9 cellular contexts compared by ENCODE assay signal in genomic region chr1:207077470-207078377, GRCh38. TPM values are rescaled to one million over a fixed set of nuclear protein-coding genes. Genes with fewer than 3 reads are reported as not detected.
DNase-seq lines count a peak whose midpoint lies in the region; TF ChIP-seq lines count a peak whose summit lies in the region.
"Had no signal": no experiment of that assay in that cellular context is flagged by ENCODE, and none has a peak within 500 bp of the region (broad histone marks: within the 10 kb centered on the region; RNA-seq: fewer than 3 reads in every experiment).

No MANE protein-coding gene starts in this region.

- H3K27me3 Mint-ChIP-seq in nephron (ENCODE audit: low read depth) = peaks cover 5% of the 10 kb centered on the region

- no peaks in the 10 kb centered on the region for H3K4me1 ChIP-seq in PC-9 (replicated peaks; ENCODE audit: insufficient read depth)
- peaks cover 0 to 30% (median 5%) of the 10 kb centered on the region in 4 donors for H3K4me1 ChIP-seq in esophagus muscularis mucosa
- peaks cover 7 to 11% of the 10 kb centered on the region in 2 donors for H3K4me1 ChIP-seq in thyroid gland
- H3K4me1 ChIP-seq: BLaER1 treated with 17β-estradiol and CSF1 and Interleukin-3, amounts not matched to agents 10 nM and 100 nM had no signal

- no peaks in the 10 kb centered on the region for H3K79me2 ChIP-seq in PC-9 (ENCODE audit: low read depth)

- no peak overlapping the region for H3K4me3 ChIP-seq in PC-9
- H3K4me3 ChIP-seq in esophagus muscularis mucosa = no peak overlapping the region
- H3K4me3 ChIP-seq in thyroid gland (replicated peaks in 1 of 3) = no peak overlapping the region
- H3K4me3 ChIP-seq: BLaER1 treated with 17β-estradiol and CSF1 and Interleukin-3, amounts not matched to agents 10 nM and 100 nM had no signal

- no peak overlapping the region for H3K4me3 Mint-ChIP-seq in nephron

- no peaks in the 10 kb centered on the region for H3K36me3 Mint-ChIP-seq in nephron (ENCODE audit: low read depth)

- no peaks in the 10 kb centered on the region for H3K9me2 ChIP-seq in PC-9 (ENCODE audit: insufficient read depth)

- no peak overlapping the region for H2AFZ ChIP-seq in PC-9

- peaks cover 2% of the 10 kb centered on the region; the same call in 1 of the 2 replicates for H3F3A ChIP-seq in PC-9 (ENCODE audit: insufficient read depth, low read depth)

- H3K27ac Mint-ChIP-seq in nephron = no peak overlapping the region

- DNase-seq in NK-92 treated with Interleukin-12 subunit alpha and Interleukin-12 subunit beta, amount 100 ng/mL, for 24 hours (lab: John Stamatoyannopoulos, UW) = peak; percentile 11
- no peak for DNase-seq in NK-92 (lab: John Stamatoyannopoulos, UW; ENCODE audit: unreplicated experiment)
- peak; percentile 69 for DNase-seq in KG1 (lab: John Stamatoyannopoulos, UW)
- peak; percentile 61 to 67 for DNase-seq in PC-9
- peak; percentile 50 for DNase-seq in activated T-cell treated with anti-CD3 and anti-CD28 coated beads, Interleukin-2, amount 50 U/mL, for 1 hour
- no peak for DNase-seq in esophagus muscularis mucosa (ENCODE audit: extremely low spot score)
- peak; percentile 62 to 67 for DNase-seq in thyroid gland

- H3K4me1 Mint-ChIP-seq in nephron = no peaks in the 10 kb centered on the region

- H3K9me3 Mint-ChIP-seq in nephron = no peaks in the 10 kb centered on the region

- no peak overlapping the region for H3K4me2 ChIP-seq in PC-9
- H3K4me2 ChIP-seq: BLaER1 treated with 17β-estradiol and CSF1 and Interleukin-3, amounts not matched to agents 10 nM and 100 nM had no signal

- H3K27me3 ChIP-seq in PC-9 (ENCODE audit: insufficient read depth, low read depth) (no peaks in the 10 kb centered on the region), esophagus muscularis mucosa (no peaks in the 10 kb centered on the region), thyroid gland (no peaks in the 10 kb centered on the region)
- H3K27me3 ChIP-seq: BLaER1 treated with 17β-estradiol and CSF1 and Interleukin-3, amounts not matched to agents 10 nM and 100 nM had no signal

- H3K36me3 ChIP-seq in PC-9 (ENCODE audit: low read depth) (no peaks in the 10 kb centered on the region), esophagus muscularis mucosa (peaks cover 0 to 54% (median 16%) of the 10 kb centered on the region in 4 donors), thyroid gland (peaks cover 0 to 16% of the 10 kb centered on the region in 2 donors)
- H3K36me3 ChIP-seq: BLaER1 treated with 17β-estradiol and CSF1 and Interleukin-3, amounts not matched to agents 10 nM and 100 nM had no signal

- H4K20me1 ChIP-seq in PC-9 (ENCODE audit: insufficient read depth) = no peaks in the 10 kb centered on the region
- H4K20me1 ChIP-seq: BLaER1 treated with 17β-estradiol and CSF1 and Interleukin-3, amounts not matched to agents 10 nM and 100 nM had no signal

- TF ChIP-seq POLR2A in esophagus muscularis mucosa (IDR thresholded peaks at IDR 0.05; ENCODE audit: low read depth) (no peak), thyroid gland (IDR thresholded peaks at IDR 0.05) (no peak)

- no peak for TF ChIP-seq EP300 in esophagus muscularis mucosa (IDR thresholded peaks at IDR 0.05)

- H3K9me3 ChIP-seq in PC-9 (ENCODE audit: insufficient read depth, low read depth) (no peaks in the 10 kb centered on the region), esophagus muscularis mucosa (no peaks in the 10 kb centered on the region), thyroid gland (no peaks in the 10 kb centered on the region)
- H3K9me3 ChIP-seq: BLaER1 treated with 17β-estradiol and CSF1 and Interleukin-3, amounts not matched to agents 10 nM and 100 nM had no signal

- POLR2A ChIA-PET in PC-9 (lab: Charles Lee; ENCODE audit: unreplicated experiment) = no interaction called here

- H3K27ac ChIP-seq in PC-9 = no peak overlapping the region
- H3K27ac ChIP-seq in esophagus muscularis mucosa (replicated peaks in 1 of 4) = no peak overlapping the region
- H3K27ac ChIP-seq in thyroid gland = peak overlapping the region in 2 of 3 donors; percentile 18 to 26
- H3K27ac ChIP-seq: BLaER1 treated with 17β-estradiol and CSF1 and Interleukin-3, amounts not matched to agents 10 nM and 100 nM had no signal

- CTCF ChIA-PET in PC-9 (lab: Charles Lee) = no interaction called here

- WGBS in esophagus muscularis mucosa = 44% methylated on average over 6 of the region's 6 CpGs
- WGBS in thyroid gland, 2 donors = 45 to 47% methylated on average over 6 of the region's 6 CpGs

- intact Hi-C loops in PC-9 (cut with micrococcal nuclease; ENCODE audit: unreplicated experiment) = loop anchor here (1.0 to 5.0 kb wide), 7 partner anchors 27 to 470 kb away; no protein-coding TSS in a partner anchor
- intact Hi-C loops in esophagus muscularis mucosa (cut with DNase I) = loop anchor here (2.0 to 10.0 kb wide), 3 partner anchors 27 to 343 kb away; partner anchors contain the start of gene YOD1
- intact Hi-C loops in thyroid gland (cut with DNase I) = loop anchor here (10.0 kb wide), 1 partner anchor 73 kb away; no protein-coding TSS in a partner anchor

- no TSS peak for BruUV-seq in PC-9 (replicated peaks; lab: Mats Ljungman, UMichigan)

- TF ChIP-seq CTCF in PC-9 (conservative IDR thresholded peaks at IDR 0.05) (peak; percentile 95), esophagus muscularis mucosa (IDR thresholded peaks at IDR 0.05) (peak; percentile 77 to 89 (median 81)), nephron (IDR thresholded peaks at IDR 0.05; ENCODE audit: unreplicated experiment in 3 of 3) (peak; percentile 88 to 92 (median 88)), thyroid gland (IDR thresholded peaks at IDR 0.05) (peak; percentile 57 to 95 (median 90))

RNA-seq across cellular contexts. Expression of gene C4BPB, which starts 10.9 kb away (rescaled TPM):
- total RNA-seq in PC-9 (2021) (1.4 and 4.2 TPM in 2 replicates), esophagus muscularis mucosa (1 to 10 TPM in 1 of 4 donors, under 1 TPM in 2, not detected in 1; 0.34 to 1.7 (median 0.50) TPM), thyroid gland (not detected)

RNA-seq across cellular contexts. Expression of gene PFKFB2, which starts 24.6 kb away (rescaled TPM):
- total RNA-seq in PC-9 (2021) (16.3 and 28.0 TPM in 2 replicates), esophagus muscularis mucosa (1 to 10 TPM; 3.7 to 5.3 (median 4.1) TPM), thyroid gland (100 to 1,000 TPM in 2 of 4 donors, 10 to 100 TPM in 2; 87.7 to 191 (median 110) TPM)

RNA-seq across cellular contexts. Expression of gene C4BPA, which starts 26.3 kb away (rescaled TPM):
- total RNA-seq in PC-9 (2021) = not detected in 2 replicates
- total RNA-seq in esophagus muscularis mucosa = under 1 TPM in 2 of 4 donors, not detected in 2; under 0.01 to 0.52 TPM
- total RNA-seq in thyroid gland = not detected

RNA-seq across cellular contexts. Expression of gene YOD1, which starts 26.7 kb away (rescaled TPM):
- 11.2 and 12.5 TPM in 2 replicates for total RNA-seq in PC-9 (2021)
- total RNA-seq in esophagus muscularis mucosa = 1 to 10 TPM; 6.3 to 8.5 (median 7.2) TPM
- total RNA-seq in thyroid gland = 10 to 100 TPM; 11.6 to 17.7 (median 13.5) TPM

RNA-seq across cellular contexts. Expression of gene C1orf116, which starts 45.2 kb away (rescaled TPM):
- total RNA-seq in PC-9 (2021) (30.2 and 36.7 TPM in 2 replicates), esophagus muscularis mucosa (under 1 TPM; under 0.01 to 0.32 (median 0.17) TPM), thyroid gland (10 to 100 TPM in 3 of 4 donors, 1 to 10 TPM in 1; 7.1 to 24.6 (median 13.3) TPM)

Comparison
In these comparisons a context has a peak if more than half of its experiments do, and no peak if none do; other contexts are left out.
1. DNase-seq: peak in NK-92 treated with Interleukin-12 subunit alpha and Interleukin-12 subunit beta, amount 100 ng/mL, for 24 hours (single experiment), KG1 (single experiment), PC-9 (2 of 2), activated T-cell treated with anti-CD3 and anti-CD28 coated beads, Interleukin-2, amount 50 U/mL, for 1 hour (single experiment) and thyroid gland (2 of 2); none in NK-92 (single experiment) and esophagus muscularis mucosa (single experiment).
2. H3K27ac ChIP-seq: peak in thyroid gland (2 of 3); none in PC-9 (single experiment) and esophagus muscularis mucosa (0 of 4).
3. Peak in every context shown above with its lines, with median percentiles within 50 percentile points of each other: CTCF ChIP-seq.